In genomic region chr2:239154971-239155805, GRCh38 we compare ENCODE assay signal across 15 cellular contexts.
DNase-seq lines count a peak whose midpoint lies in the region; ATAC-seq and TF ChIP-seq lines count a peak whose summit lies in the region.
"Had no signal": no experiment of that assay in that cellular context is flagged by ENCODE, and none has a peak within 500 bp of the region (broad histone marks: within the 10 kb centered on the region; RNA-seq: fewer than 3 reads in every experiment).

No MANE protein-coding gene starts in this region.

- no peaks in the 10 kb centered on the region for H3K9me3 ChIP-seq in Peyer's patch
- no peaks in the 10 kb centered on the region for H3K9me3 ChIP-seq in suprapubic skin
- H3K9me3 ChIP-seq: Caco-2, vagina had no signal

- 79% methylated on average over 9 of the region's 19 CpGs for WGBS in suprapubic skin

- H3K4me1 ChIP-seq in Peyer's patch (peaks cover 0 to 3% (median 0%) of the 10 kb centered on the region in 4 donors), suprapubic skin (peaks cover 13% of the 10 kb centered on the region)
- H3K4me1 ChIP-seq: Caco-2 had no signal

- TF ChIP-seq POLR2A in Peyer's patch (IDR thresholded peaks at IDR 0.05): no peak
- TF ChIP-seq POLR2A in suprapubic skin (IDR thresholded peaks at IDR 0.05): no peak

- H3K27me3 ChIP-seq in Peyer's patch: no peaks in the 10 kb centered on the region
- H3K27me3 ChIP-seq in dorsolateral prefrontal cortex: no peaks in the 10 kb centered on the region
- H3K27me3 ChIP-seq in suprapubic skin: no peaks in the 10 kb centered on the region
- H3K27me3 ChIP-seq: vagina had no signal

- no peak for ATAC-seq in GM19351 (IDR thresholded peaks at IDR 0.05; ENCODE audit: unreplicated experiment)
- ATAC-seq: activated naive CD8-positive, alpha-beta T cell treated with anti-CD3 and anti-CD28 coated beads, Interleukin-2, amount 50 U/mL, for 24 hours had no signal

- H3K36me3 ChIP-seq in Peyer's patch (peaks cover 0 to 33% (median 0%) of the 10 kb centered on the region in 3 donors), suprapubic skin (peaks cover 55% of the 10 kb centered on the region)

- H3K4me3 ChIP-seq in Peyer's patch: no peak overlapping the region
- peak overlapping the region in 1 of 59 donors; percentile 16 for H3K4me3 ChIP-seq in dorsolateral prefrontal cortex
- no peak overlapping the region for H3K4me3 ChIP-seq in suprapubic skin
- H3K4me3 ChIP-seq: vagina had no signal

- peak in 2 of 3 donors; percentile 36 to 41 for DNase-seq in Peyer's patch
- DNase-seq in dorsolateral prefrontal cortex: peak in 9 of 10 donors; percentile 59 to 93 (median 85)
- DNase-seq in mesenteric fat pad (ENCODE audit: low spot score): peak; percentile 82
- DNase-seq in suprapubic skin (ENCODE audit: low spot score in 2 of 2): peak; percentile 55 to 78
- DNase-seq in NCI-H345 (lab: John Stamatoyannopoulos, UW): no peak
- DNase-seq in AML-193 (lab: John Stamatoyannopoulos, UW): no peak
- DNase-seq: activated naive CD8-positive, alpha-beta T cell treated with anti-CD3 and anti-CD28 coated beads, Interleukin-2, amount 50 U/mL, for 24 hours; Caco-2; cortex of kidney; GOT3; NCI-H1105 treated with DMSO at 0.1 percent for 48 hours; NCI-H446 treated with DMSO at 0.1 percent for 48 hours had no signal

- no peak overlapping the region for H3K27ac ChIP-seq in Peyer's patch
- H3K27ac ChIP-seq in dorsolateral prefrontal cortex: peak overlapping the region; percentile 8 to 98 (median 90)
- H3K27ac ChIP-seq in suprapubic skin: no peak overlapping the region
- H3K27ac ChIP-seq: vagina, VCaP had no signal

- TF ChIP-seq CTCF in Peyer's patch (IDR thresholded peaks at IDR 0.05) (no peak), dorsolateral prefrontal cortex (IDR thresholded peaks at IDR 0.05 in 54 of 56, conservative IDR thresholded peaks at IDR 0.05 in 2 of 56; ENCODE audit: low read depth in 1 of 56, partially characterized antibody in 56 of 56) (peak in 15 of 56 donors; percentile 10 to 37 (median 19)), suprapubic skin (IDR thresholded peaks at IDR 0.05) (no peak)

- intact Hi-C loops in dorsolateral prefrontal cortex (cut with DNase I): loop anchor here in 1 of 2 donors (2.0 to 5.0 kb wide), 2 partner anchors 22 to 37 kb away; no protein-coding TSS in a partner anchor

- TF ChIP-seq EP300 in suprapubic skin (IDR thresholded peaks at IDR 0.05): no peak

Comparison
In these comparisons a context has a peak if more than half of its experiments do, and no peak if none do; other contexts are left out.
1. DNase-seq: peak in Peyer's patch (2 of 3), dorsolateral prefrontal cortex (9 of 10), mesenteric fat pad (single experiment) and suprapubic skin (2 of 2); none in NCI-H345 (single experiment) and AML-193 (0 of 2).
2. H3K27ac ChIP-seq: peak in dorsolateral prefrontal cortex (59 of 59); none in Peyer's patch (0 of 4) and suprapubic skin (single experiment).